18 cellular contexts compared by ENCODE assay signal in genomic region chr16:23343643-23344612, GRCh38. TPM values are rescaled to one million over a fixed set of nuclear protein-coding genes. Genes with fewer than 3 reads are reported as not detected.
"Had no signal": no experiment of that assay in that cellular context is flagged by ENCODE, and none has a peak within 500 bp of the region (broad histone marks: within the 10 kb centered on the region; RNA-seq: fewer than 3 reads in every experiment).

No MANE protein-coding gene starts in this region.

- H3K36me3 Mint-ChIP-seq: activated naive CD4-positive, alpha-beta T cell treated with anti-CD3 and anti-CD28 coated beads, Interleukin-2, amount 50 U/mL, for 24 hours; memory B cell; natural killer cell had no signal

- H3K36me3 ChIP-seq: ascending aorta, colonic mucosa, ovary had no signal

- H3K27ac Mint-ChIP-seq: activated naive CD4-positive, alpha-beta T cell treated with anti-CD3 and anti-CD28 coated beads, Interleukin-2, amount 50 U/mL, for 24 hours; activated T-cell treated with anti-CD3 and anti-CD28 coated beads, Interleukin-2, amount 50 U/mL, for 72 hours; memory B cell; natural killer cell had no signal

- H3K4me1 ChIP-seq: ascending aorta, colonic mucosa, foreskin keratinocyte had no signal

- H3K9me3 ChIP-seq: ascending aorta, colonic mucosa, ovary had no signal

- H3K9me3 Mint-ChIP-seq: activated naive CD4-positive, alpha-beta T cell treated with anti-CD3 and anti-CD28 coated beads, Interleukin-2, amount 50 U/mL, for 24 hours; activated T-cell treated with anti-CD3 and anti-CD28 coated beads, Interleukin-2, amount 50 U/mL, for 72 hours; central memory CD8-positive, alpha-beta T cell; memory B cell; natural killer cell had no signal

- H3K27me3 ChIP-seq: ascending aorta, colonic mucosa, ovary had no signal

- H3K4me3 ChIP-seq: ascending aorta, colonic mucosa, ovary had no signal

- H3K27ac ChIP-seq: ascending aorta, colonic mucosa, foreskin keratinocyte, ovary, VCaP had no signal

- DNase-seq: activated CD4-positive, alpha-beta T cell treated with anti-CD3 and anti-CD28 coated beads for 1 hour; activated CD8-positive, alpha-beta memory T cell treated with anti-CD3 and anti-CD28 coated beads for 24 hours; activated effector memory CD4-positive, alpha-beta T cell treated with anti-CD3 and anti-CD28 coated beads, Interleukin-2, amount 50 U/mL, for 16 hours; activated T-cell treated with anti-CD3 and anti-CD28 coated beads, Interleukin-2, amount 50 U/mL, for 72 hours; colonic mucosa; foreskin keratinocyte; hypothalamus; left ventricle myocardium superior; natural killer cell; ovary; stimulated activated naive CD4-positive, alpha-beta T cell had no signal

- H3K4me1 Mint-ChIP-seq: activated naive CD4-positive, alpha-beta T cell treated with anti-CD3 and anti-CD28 coated beads, Interleukin-2, amount 50 U/mL, for 24 hours; central memory CD8-positive, alpha-beta T cell; natural killer cell had no signal

- H3K4me3 Mint-ChIP-seq: activated naive CD4-positive, alpha-beta T cell treated with anti-CD3 and anti-CD28 coated beads, Interleukin-2, amount 50 U/mL, for 24 hours; activated T-cell treated with anti-CD3 and anti-CD28 coated beads, Interleukin-2, amount 50 U/mL, for 72 hours; central memory CD8-positive, alpha-beta T cell; memory B cell; natural killer cell had no signal

- ATAC-seq: activated T-cell treated with anti-CD3 and anti-CD28 coated beads, Interleukin-2, amount 50 U/mL, for 72 hours; foreskin keratinocyte; left ventricle myocardium superior; natural killer cell had no signal

RNA-seq across cellular contexts. Expression of gene SCNN1B, which starts 41.8 kb away (rescaled TPM):
- total RNA-seq: activated T-cell treated with anti-CD3 and anti-CD28 coated beads, Interleukin-2, amount 50 U/mL, for 72 hours; fibroblast of lung; natural killer cell; pulmonary artery endothelial cell had no signal
- polyA plus RNA-seq: fibroblast of lung had no signal
